1 cellular context compared by ENCODE assay signal in the genomic region with DNA sequence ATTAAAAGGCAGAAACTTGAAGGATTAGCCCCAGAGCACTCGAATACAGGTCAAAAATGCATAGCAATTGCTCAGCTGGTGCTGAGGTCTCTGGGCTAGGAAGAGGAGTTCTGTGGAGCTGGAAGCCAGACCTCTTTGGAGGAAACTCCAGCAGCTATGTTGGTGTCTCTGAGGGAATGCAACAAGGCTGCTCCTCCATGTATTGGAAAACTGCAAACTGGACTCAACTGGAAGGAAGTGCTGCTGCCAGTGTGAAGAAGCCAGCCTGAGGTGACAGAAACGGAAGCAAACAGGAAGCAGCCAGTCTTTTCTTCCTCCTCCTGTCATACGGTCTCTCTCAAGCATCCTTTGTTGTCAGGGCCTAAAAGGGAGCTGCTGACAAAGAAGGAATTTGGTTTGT.
TF ChIP-seq lines count a peak whose summit lies in the region.

No MANE protein-coding gene starts in this region.

TF ChIP-seq in H1, 55 proteins besides CTCF, POLR2A, EP300 and RAD21 (continued from another document):
- TF ChIP-seq RFX5 (IDR thresholded peaks at IDR 0.05; ENCODE audit: borderline replicate concordance, low read depth, low read length) (no peak), HDAC2 (IDR thresholded peaks at IDR 0.05; ENCODE audit: borderline replicate concordance in 1 of 2, low read depth in 2 of 2, low read length in 2 of 2) (no peak), SIX5 (IDR thresholded peaks at IDR 0.05; ENCODE audit: low read depth, low read length) (no peak), SIN3A (conservative IDR thresholded peaks at IDR 0.05 in 1 of 2, IDR thresholded peaks at IDR 0.05 in 1 of 2; ENCODE audit: low read depth in 1 of 2, low read length in 2 of 2) (no peak), JUND (IDR thresholded peaks at IDR 0.05; ENCODE audit: low read length) (no peak), EGR1 (IDR thresholded peaks at IDR 0.05; ENCODE audit: borderline replicate concordance, low read depth, low read length) (no peak)
